ENCODE assay signal across 9 cellular contexts in the genomic region with DNA sequence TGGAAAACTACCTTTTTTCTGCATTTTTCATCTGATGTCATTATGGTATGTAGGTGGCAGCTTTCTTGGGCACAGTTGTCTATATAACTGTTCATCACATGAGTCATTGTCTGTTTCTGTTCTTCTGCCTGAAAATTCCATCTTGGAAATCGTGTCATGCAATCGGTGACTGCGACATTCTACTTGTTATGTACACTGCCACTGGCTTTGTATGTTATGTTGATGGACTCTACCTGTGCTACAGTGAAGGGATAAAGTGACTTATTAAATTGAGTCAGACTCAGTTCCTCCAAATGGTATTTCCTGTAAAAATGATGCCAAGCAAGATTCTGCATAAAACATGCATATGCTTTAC. TPM values are rescaled to one million over a fixed set of nuclear protein-coding genes. Genes with fewer than 3 reads are reported as not detected.
DNase-seq lines count a peak whose midpoint lies in the region; ATAC-seq, FAIRE-seq and TF ChIP-seq lines count a peak whose summit lies in the region.
"Had no signal": no experiment of that assay in that cellular context is flagged by ENCODE, and none has a peak within 500 bp of the region (broad histone marks: within the 10 kb centered on the region; RNA-seq: fewer than 3 reads in every experiment).

No MANE protein-coding gene starts in this region.

- H3K4me1 ChIP-seq in uterus, result no peaks in the 10 kb centered on the region

- H3K9me3 ChIP-seq in uterus, result no peaks in the 10 kb centered on the region

- intact Hi-C loops in uterus (cut with DNase I; ENCODE audit: low total_unique reads), result no loop called here
- intact Hi-C loops in Right ventricle myocardium inferior (cut with DNase I), result no loop called here

- H3K27me3 Mint-ChIP-seq in activated naive CD8-positive, alpha-beta T cell treated with anti-CD3 and anti-CD28 coated beads for 36 hours, result no peaks in the 10 kb centered on the region
- H3K27me3 Mint-ChIP-seq in naive B cell (no peaks in the 10 kb centered on the region), chondrocyte (ENCODE audit: low read depth) (no peaks in the 10 kb centered on the region)

- no peak for TF ChIP-seq CTCF in 22Rv1 (IDR thresholded peaks at IDR 0.05)
- no peak for TF ChIP-seq CTCF in uterus (IDR thresholded peaks at IDR 0.05)
- TF ChIP-seq CTCF in chondrocyte (IDR thresholded peaks at IDR 0.05), result no peak

- peak overlapping the region; percentile 71 for H3K4me3 Mint-ChIP-seq in activated naive CD8-positive, alpha-beta T cell treated with anti-CD3 and anti-CD28 coated beads for 36 hours
- peak overlapping the region; percentile 74 to 90 (median 86) for H3K4me3 Mint-ChIP-seq in naive B cell
- no peak overlapping the region for H3K4me3 Mint-ChIP-seq in chondrocyte (ENCODE audit: unreplicated experiment)

- H3K4me1 Mint-ChIP-seq in activated naive CD8-positive, alpha-beta T cell treated with anti-CD3 and anti-CD28 coated beads for 36 hours, result peaks cover 95% of the 10 kb centered on the region
- peaks cover 55 to 98% (median 76%) of the 10 kb centered on the region in 3 donors for H3K4me1 Mint-ChIP-seq in naive B cell
- H3K4me1 Mint-ChIP-seq in chondrocyte (ENCODE audit: low read depth), result peaks cover 59% of the 10 kb centered on the region

- ATAC-seq in naive B cell (ENCODE audit: low read depth in 2 of 2), result no peak
- no peak for ATAC-seq in GM21423 (IDR thresholded peaks at IDR 0.05; ENCODE audit: unreplicated experiment)
- no peak for ATAC-seq in Right ventricle myocardium inferior

- peak overlapping the region; percentile 99 for H3K27ac Mint-ChIP-seq in activated naive CD8-positive, alpha-beta T cell treated with anti-CD3 and anti-CD28 coated beads for 36 hours
- H3K27ac Mint-ChIP-seq in naive B cell (peak overlapping the region; percentile 82 to 100 (median 98)), chondrocyte (ENCODE audit: unreplicated experiment) (no peak overlapping the region)

- peak; percentile 73 for FAIRE-seq in GM12892 (lab: Jason Lieb, UNC)

- no peaks in the 10 kb centered on the region for H3K36me3 ChIP-seq in uterus

- H3K27ac ChIP-seq in 22Rv1, result peak overlapping the region; percentile 79
- H3K27ac ChIP-seq in uterus, result peak overlapping the region in 1 of 2 donors; percentile 72
- H3K27ac ChIP-seq: foreskin keratinocyte had no signal

- H3K27me3 ChIP-seq in uterus, result no peaks in the 10 kb centered on the region
- H3K27me3 ChIP-seq: foreskin keratinocyte had no signal

- DNase-seq in GM12892 (ENCODE audit: insufficient read length), result no peak
- no peak for DNase-seq in activated naive CD8-positive, alpha-beta T cell treated with anti-CD3 and anti-CD28 coated beads for 36 hours
- DNase-seq in naive B cell, result no peak
- no peak for DNase-seq in uterus
- DNase-seq in Right ventricle myocardium inferior (ENCODE audit: missing footprints), result no peak
- no peak for DNase-seq in chondrocyte (ENCODE audit: low spot score)
- DNase-seq: foreskin keratinocyte had no signal

- no peak overlapping the region for H3K4me3 ChIP-seq in uterus

- H3K36me3 Mint-ChIP-seq in activated naive CD8-positive, alpha-beta T cell treated with anti-CD3 and anti-CD28 coated beads for 36 hours, result peaks cover 62% of the 10 kb centered on the region
- H3K36me3 Mint-ChIP-seq in naive B cell (peaks cover 19 to 23% of the 10 kb centered on the region in 2 donors), chondrocyte (ENCODE audit: low read depth) (no peaks in the 10 kb centered on the region)

- no peaks in the 10 kb centered on the region for H3K9me3 Mint-ChIP-seq in activated naive CD8-positive, alpha-beta T cell treated with anti-CD3 and anti-CD28 coated beads for 36 hours
- H3K9me3 Mint-ChIP-seq in naive B cell (no peaks in the 10 kb centered on the region), chondrocyte (ENCODE audit: low read depth) (no peaks in the 10 kb centered on the region)

- TF ChIP-seq POLR2A in GM12892 (IDR thresholded peaks at IDR 0.05; ENCODE audit: low read depth, low read length), result no peak
- no peak for TF ChIP-seq POLR2A in uterus (IDR thresholded peaks at IDR 0.05)

RNA-seq across cellular contexts. Expression of a gene that starts 8.6 kb away (rescaled TPM):
- polyA plus RNA-seq in GM12892 (2012; ENCODE audit: missing spikeins), result 122 TPM
- total RNA-seq in activated naive CD8-positive, alpha-beta T cell treated with anti-CD3 and anti-CD28 coated beads for 36 hours, result 100 to 1,000 TPM; 160 to 162 TPM
- 100 to 1,000 TPM; 480 to 946 (median 649) TPM for polyA plus RNA-seq in naive B cell (ENCODE audit: low read depth in 6 of 6)
- 10 to 100 TPM; 11.1 to 24.8 (median 18.6) TPM for total RNA-seq in uterus
- 16.3 TPM for total RNA-seq in Right ventricle myocardium inferior
- total RNA-seq in chondrocyte, result 14.0 to 16.8 TPM (median 15.5 TPM) in 3 replicates
